ENCODE assay signal across 23 cellular contexts in genomic region chr2:136091899-136092298, GRCh38. TPM values are rescaled to one million over a fixed set of nuclear protein-coding genes. Genes with fewer than 3 reads are reported as not detected.
"Had no signal": no experiment of that assay in that cellular context is flagged by ENCODE, and none has a peak within 500 bp of the region (broad histone marks: within the 10 kb centered on the region; RNA-seq: fewer than 3 reads in every experiment).

No MANE protein-coding gene starts in this region.

- H3K27me3 Mint-ChIP-seq: activated CD4-positive, alpha-beta memory T cell treated with anti-CD3 and anti-CD28 coated beads, Interleukin-2, amount 10 ng/mL, durations not matched to agents 7 days and 5 days; activated CD4-positive, alpha-beta T cell treated with anti-CD3 and anti-CD28 coated beads, Interleukin-2, amount 10 ng/mL, durations not matched to agents 7 days and 5 days had no signal

- DNase-seq: activated CD4-positive, alpha-beta memory T cell treated with anti-CD3 and anti-CD28 coated beads, Interleukin-2, amount 10 ng/mL, durations not matched to agents 7 days and 5 days; activated CD4-positive, alpha-beta T cell treated with anti-CD3 and anti-CD28 coated beads for 1 hour; activated CD4-positive, alpha-beta T cell treated with anti-CD3 and anti-CD28 coated beads, Interleukin-2, amount 10 ng/mL, durations not matched to agents 7 days and 5 days; activated CD8-positive, alpha-beta memory T cell treated with anti-CD3 and anti-CD28 coated beads, Interleukin-2, amount 50 U/mL, for 48 hours; activated gamma-delta T cell; activated naive CD4-positive, alpha-beta T cell treated with anti-CD3 and anti-CD28 coated beads for 36 hours; activated T-cell treated with anti-CD3 and anti-CD28 coated beads, Interleukin-2, amount 50 U/mL, for 1 hour; aorta; caudate nucleus; MM.1S; NCI-H1105; NCI-H1436; NCI-H1694 treated with DMSO at 0.1 percent for 48 hours; NCI-H2029 treated with DMSO at 0.1 percent for 48 hours; NCI-H345; NCI-H510A; NCI-H526 treated with DMSO at 0.1 percent for 48 hours; NCI-H82; SIG-M5; T-helper 9 cell had no signal

- H3K4me1 ChIP-seq: breast epithelium had no signal

- H3K9me3 ChIP-seq: breast epithelium had no signal

- H3K27me3 ChIP-seq: breast epithelium had no signal

- H3K27ac Mint-ChIP-seq: activated CD4-positive, alpha-beta memory T cell treated with anti-CD3 and anti-CD28 coated beads, Interleukin-2, amount 10 ng/mL, durations not matched to agents 7 days and 5 days; activated CD4-positive, alpha-beta T cell treated with anti-CD3 and anti-CD28 coated beads, Interleukin-2, amount 10 ng/mL, durations not matched to agents 7 days and 5 days; activated naive CD4-positive, alpha-beta T cell treated with anti-CD3 and anti-CD28 coated beads for 36 hours; WTC11 had no signal

- H3K4me3 Mint-ChIP-seq: activated CD4-positive, alpha-beta memory T cell treated with anti-CD3 and anti-CD28 coated beads, Interleukin-2, amount 10 ng/mL, durations not matched to agents 7 days and 5 days; activated CD4-positive, alpha-beta T cell treated with anti-CD3 and anti-CD28 coated beads, Interleukin-2, amount 10 ng/mL, durations not matched to agents 7 days and 5 days; activated naive CD4-positive, alpha-beta T cell treated with anti-CD3 and anti-CD28 coated beads for 36 hours; WTC11 had no signal

- ATAC-seq: WTC11 had no signal

- H3K27ac ChIP-seq: breast epithelium had no signal

- H3K36me3 ChIP-seq: breast epithelium had no signal

- H3K9me3 Mint-ChIP-seq: activated naive CD4-positive, alpha-beta T cell treated with anti-CD3 and anti-CD28 coated beads for 36 hours had no signal

- H3K4me3 ChIP-seq: breast epithelium had no signal

RNA-seq across cellular contexts. Expression of gene CXCR4, which starts 26.1 kb away (rescaled TPM):
- total RNA-seq: RPMI7951 had no signal
